Comparison of ENCODE assay signal across 24 cellular contexts in genomic region chr3:38990621-38991020, GRCh38.
"Had no signal": no experiment of that assay in that cellular context is flagged by ENCODE, and none has a peak within 500 bp of the region (broad histone marks: within the 10 kb centered on the region; RNA-seq: fewer than 3 reads in every experiment).

No MANE protein-coding gene starts in this region.

- DNase-seq: activated CD4-positive, alpha-beta memory T cell treated with anti-CD3 and anti-CD28 coated beads for 36 hours; activated CD4-positive, alpha-beta T cell treated with anti-CD3 and anti-CD28 coated beads for 48 hours; activated CD4-positive, CD25-positive, alpha-beta regulatory T cell; activated effector memory CD4-positive, alpha-beta T cell treated with anti-CD3 and anti-CD28 coated beads, Interleukin-2, amount 50 U/mL, for 16 hours; activated naive CD4-positive, alpha-beta T cell treated with anti-CD3 and anti-CD28 coated beads, Interleukin-2, amount 10 ng/mL, durations not matched to agents 7 days and 5 days; amygdala; body of pancreas; cortex of kidney; endodermal cell; erythroblast; foreskin keratinocyte; hypothalamus; left cardiac atrium; mucosa of descending colon; small intestine; stimulated activated CD4-positive, alpha-beta T cell treated with anti-CD3 and anti-CD28 coated beads, Interleukin-15, amount 100 ng/mL, for 24 hours; stomach; T-helper 9 cell had no signal

- H3K27ac ChIP-seq: body of pancreas, cardiac muscle cell, foreskin keratinocyte, stomach, suprapubic skin, tibial nerve had no signal

- H3K4me3 ChIP-seq: body of pancreas, cardiac muscle cell, mucosa of descending colon, stomach, suprapubic skin, tibial nerve had no signal

- H3K4me3 Mint-ChIP-seq: activated CD4-positive, alpha-beta memory T cell treated with anti-CD3 and anti-CD28 coated beads for 36 hours; activated naive CD4-positive, alpha-beta T cell treated with anti-CD3 and anti-CD28 coated beads, Interleukin-2, amount 10 ng/mL, durations not matched to agents 7 days and 5 days; endodermal cell; memory B cell; stimulated activated memory B cell treated with anti-CD40 and anti-IgM and Interleukin-4, amounts not matched to agents 10 μg/mL and 1 μg/mL and 100 μg/mL, for 72 hours had no signal

- ATAC-seq: body of pancreas; foreskin keratinocyte; left cardiac atrium; mucosa of descending colon; sciatic nerve; stimulated activated memory B cell treated with anti-CD40 and anti-IgM and Interleukin-4, amounts not matched to agents 10 μg/mL and 1 μg/mL and 100 μg/mL, for 72 hours had no signal

- H3K9me3 ChIP-seq: body of pancreas, mucosa of descending colon, stomach, suprapubic skin, tibial nerve had no signal

- H3K36me3 ChIP-seq: cardiac muscle cell, stomach, suprapubic skin, tibial nerve had no signal

- H3K4me1 Mint-ChIP-seq: activated naive CD4-positive, alpha-beta T cell treated with anti-CD3 and anti-CD28 coated beads, Interleukin-2, amount 10 ng/mL, durations not matched to agents 7 days and 5 days; memory B cell; stimulated activated memory B cell treated with anti-CD40 and anti-IgM and Interleukin-4, amounts not matched to agents 10 μg/mL and 1 μg/mL and 100 μg/mL, for 72 hours had no signal

- H3K27ac Mint-ChIP-seq: activated CD4-positive, alpha-beta memory T cell treated with anti-CD3 and anti-CD28 coated beads for 36 hours; activated naive CD4-positive, alpha-beta T cell treated with anti-CD3 and anti-CD28 coated beads, Interleukin-2, amount 10 ng/mL, durations not matched to agents 7 days and 5 days; endodermal cell; memory B cell; stimulated activated memory B cell treated with anti-CD40 and anti-IgM and Interleukin-4, amounts not matched to agents 10 μg/mL and 1 μg/mL and 100 μg/mL, for 72 hours had no signal

- H3K9me3 Mint-ChIP-seq: activated CD4-positive, alpha-beta memory T cell treated with anti-CD3 and anti-CD28 coated beads for 36 hours; activated naive CD4-positive, alpha-beta T cell treated with anti-CD3 and anti-CD28 coated beads, Interleukin-2, amount 10 ng/mL, durations not matched to agents 7 days and 5 days; endodermal cell; memory B cell; stimulated activated memory B cell treated with anti-CD40 and anti-IgM and Interleukin-4, amounts not matched to agents 10 μg/mL and 1 μg/mL and 100 μg/mL, for 72 hours had no signal

- H3K4me1 ChIP-seq: body of pancreas, stomach, suprapubic skin, tibial nerve had no signal

- H3K27me3 ChIP-seq: body of pancreas, cardiac muscle cell, foreskin keratinocyte, tibial nerve had no signal

- H3K36me3 Mint-ChIP-seq: activated CD4-positive, alpha-beta memory T cell treated with anti-CD3 and anti-CD28 coated beads for 36 hours; activated naive CD4-positive, alpha-beta T cell treated with anti-CD3 and anti-CD28 coated beads, Interleukin-2, amount 10 ng/mL, durations not matched to agents 7 days and 5 days; memory B cell; stimulated activated memory B cell treated with anti-CD40 and anti-IgM and Interleukin-4, amounts not matched to agents 10 μg/mL and 1 μg/mL and 100 μg/mL, for 72 hours had no signal
